ENCODE assay signal across 3 cellular contexts in the genomic region with DNA sequence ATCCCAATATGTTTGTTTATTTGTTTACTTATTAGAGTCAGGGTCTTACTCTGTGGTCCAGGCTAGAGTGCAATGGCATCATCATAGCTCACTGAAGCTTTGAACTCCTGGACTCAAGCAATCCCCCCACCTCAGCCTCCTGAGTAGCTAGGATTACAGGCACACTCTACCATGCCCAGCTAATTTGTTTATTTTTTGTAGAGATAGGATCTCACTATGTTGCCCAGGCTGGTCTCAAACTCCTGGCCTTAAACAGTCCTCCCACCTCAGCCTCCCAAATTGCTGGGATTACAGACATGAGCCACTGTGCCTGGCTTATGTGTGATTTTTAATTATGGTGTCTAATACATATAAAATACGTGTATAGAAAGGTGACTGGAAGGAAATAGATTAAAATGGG.
A peak's percentile ranks its signal among the peaks of the same experiment; 100 is the strongest.
TF ChIP-seq lines count a peak whose summit lies in the region.

No MANE protein-coding gene starts in this region.

TF ChIP-seq in HEK293, 187 proteins besides CTCF, POLR2A, EP300 and RAD21:
- peak; percentile 82 for TF ChIP-seq ZNF121 (tag by site-specific recombination; IDR thresholded peaks at IDR 0.05)

TF ChIP-seq in K562, 482 proteins besides CTCF, POLR2A, EP300 and RAD21:
- TF ChIP-seq ZNF121 (CRISPR knock-in tag; conservative IDR thresholded peaks at IDR 0.05) (peak; percentile 63), RBM25 (IDR thresholded peaks at IDR 0.05; ENCODE audit: low read depth, low read length, severe bottlenecking) (peak; percentile 23)

TF ChIP-seq in HepG2, 621 proteins besides CTCF, POLR2A, EP300 and RAD21:
- TF ChIP-seq, protein P1, sequence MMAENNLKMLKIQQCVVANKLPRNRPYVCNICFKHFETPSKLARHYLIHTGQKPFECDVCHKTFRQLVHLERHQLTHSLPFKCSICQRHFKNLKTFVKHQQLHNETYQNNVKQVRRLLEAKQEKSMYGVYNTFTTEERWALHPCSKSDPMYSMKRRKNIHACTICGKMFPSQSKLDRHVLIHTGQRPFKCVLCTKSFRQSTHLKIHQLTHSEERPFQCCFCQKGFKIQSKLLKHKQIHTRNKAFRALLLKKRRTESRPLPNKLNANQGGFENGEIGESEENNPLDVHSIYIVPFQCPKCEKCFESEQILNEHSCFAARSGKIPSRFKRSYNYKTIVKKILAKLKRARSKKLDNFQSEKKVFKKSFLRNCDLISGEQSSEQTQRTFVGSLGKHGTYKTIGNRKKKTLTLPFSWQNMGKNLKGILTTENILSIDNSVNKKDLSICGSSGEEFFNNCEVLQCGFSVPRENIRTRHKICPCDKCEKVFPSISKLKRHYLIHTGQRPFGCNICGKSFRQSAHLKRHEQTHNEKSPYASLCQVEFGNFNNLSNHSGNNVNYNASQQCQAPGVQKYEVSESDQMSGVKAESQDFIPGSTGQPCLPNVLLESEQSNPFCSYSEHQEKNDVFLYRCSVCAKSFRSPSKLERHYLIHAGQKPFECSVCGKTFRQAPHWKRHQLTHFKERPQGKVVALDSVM (CRISPR knock-in tag; IDR thresholded peaks at IDR 0.05): 0 out of 2 replicates have a peak, but pooled peaks have one; percentile 15
- TF ChIP-seq ZNF121 (CRISPR knock-in tag; IDR thresholded peaks at IDR 0.05): peak; percentile 75; the same call in 1 of the 2 replicates
